18 cellular contexts compared by ENCODE assay signal in genomic region chr4:27100713-27101112, GRCh38.
DNase-seq lines count a peak whose midpoint lies in the region; TF ChIP-seq lines count a peak whose summit lies in the region.
"Had no signal": no experiment of that assay in that cellular context is flagged by ENCODE, and none has a peak within 500 bp of the region (broad histone marks: within the 10 kb centered on the region; RNA-seq: fewer than 3 reads in every experiment).

No MANE protein-coding gene starts in this region.

- intact Hi-C loops in mammary epithelial cell (cut with micrococcal nuclease) (no loop called here), CD14-positive monocyte (cut with micrococcal nuclease) (no loop called here)

- CTCF ChIA-PET in mammary epithelial cell (lab: Charles Lee; ENCODE audit: low non-redundant PET), result no interaction called here

- H3K4me2 ChIP-seq in mammary epithelial cell (ENCODE audit: insufficient read depth, low read depth, low read length), result no peak overlapping the region
- H3K4me2 ChIP-seq in smooth muscle cell, result no peak overlapping the region

- H4K20me1 ChIP-seq in mammary epithelial cell (ENCODE audit: insufficient read depth, low read length) (no peaks in the 10 kb centered on the region), smooth muscle cell (ENCODE audit: low read depth) (no peaks in the 10 kb centered on the region)

- H3K27ac ChIP-seq in mammary epithelial cell (ENCODE audit: insufficient read depth, low read depth, low read length), result no peak overlapping the region
- peak overlapping the region; percentile 31 for H3K27ac ChIP-seq in smooth muscle cell (ENCODE audit: low read depth)
- H3K27ac ChIP-seq in brain microvascular endothelial cell, result no peak overlapping the region
- H3K27ac ChIP-seq: 22Rv1, SK-N-MC had no signal

- H3K79me2 ChIP-seq in mammary epithelial cell (ENCODE audit: insufficient read depth, low read length) (no peaks in the 10 kb centered on the region), smooth muscle cell (ENCODE audit: low read depth) (no peaks in the 10 kb centered on the region)

- H3K4me1 Mint-ChIP-seq in CD14-positive monocyte, result peaks cover 3% of the 10 kb centered on the region
- H3K4me1 Mint-ChIP-seq: CD4-positive, alpha-beta memory T cell had no signal

- dilution Hi-C loops in mammary epithelial cell (cut with HindIII; ENCODE audit: low sequenced_read_pairs), result no loop called here

- H3K27me3 ChIP-seq in mammary epithelial cell (ENCODE audit: insufficient read depth, low read length) (no peaks in the 10 kb centered on the region), smooth muscle cell (ENCODE audit: low read depth) (no peaks in the 10 kb centered on the region), brain microvascular endothelial cell (replicated peaks) (no peaks in the 10 kb centered on the region)

- no peaks in the 10 kb centered on the region for H3F3A ChIP-seq in smooth muscle cell (ENCODE audit: low read depth)

- H3K27ac Mint-ChIP-seq in CD14-positive monocyte, result no peak overlapping the region
- H3K27ac Mint-ChIP-seq: CD4-positive, alpha-beta memory T cell had no signal

- peak; percentile 2 for DNase-seq in SIG-M5 treated with dmso at 0.1 percent for 504 hours (lab: John Stamatoyannopoulos, UW; ENCODE audit: unreplicated experiment)
- no peak for DNase-seq in SIG-M5 (lab: John Stamatoyannopoulos, UW)
- peak; percentile 11 for DNase-seq in mammary epithelial cell
- peak; percentile 79 for DNase-seq in islet precursor cell
- no peak for DNase-seq in smooth muscle cell (lab: John Stamatoyannopoulos, UW; ENCODE audit: unreplicated experiment)
- DNase-seq in GM13977 (ENCODE audit: low spot score), result no peak
- no peak for DNase-seq in CD14-positive monocyte (ENCODE audit: low spot score)
- no peak for DNase-seq in brain microvascular endothelial cell
- DNase-seq: BE2C; CD4-positive, alpha-beta memory T cell; DMS79 treated with DMSO at 0.1 percent for 48 hours; H7; NCI-H187 treated with DMSO at 0.1 percent for 48 hours; NCI-H2171; NCI-H446 treated with DMSO at 0.1 percent for 48 hours; OCI-M1 had no signal

- in situ Hi-C loops in mammary epithelial cell (cut with MboI; ENCODE audit: low sequenced_read_pairs in 2 of 2), result no loop called here
- in situ Hi-C loops in GM13977 (cut with MboI; ENCODE audit: low pct_unique_long_range_greater_than_20kb, low sequenced_read_pairs, unreplicated experiment), result no loop called here
- in situ Hi-C loops in brain microvascular endothelial cell (cut with HindIII; ENCODE audit: low pct_ligation_motif_present, low sequenced_read_pairs), result no loop called here

- no peak overlapping the region for H3K4me3 ChIP-seq in mammary epithelial cell (replicated peaks in 1 of 3; ENCODE audit: insufficient read depth in 1 of 3, low read depth in 2 of 3, low read length in 3 of 3)
- no peak overlapping the region for H3K4me3 ChIP-seq in smooth muscle cell
- H3K4me3 ChIP-seq in brain microvascular endothelial cell (ENCODE audit: low read depth, low read length), result no peak overlapping the region
- H3K4me3 ChIP-seq: SK-N-MC had no signal

- no peak overlapping the region for H3K9ac ChIP-seq in mammary epithelial cell (ENCODE audit: insufficient read depth, low read length)
- no peak overlapping the region for H3K9ac ChIP-seq in smooth muscle cell (ENCODE audit: low read depth)

- H3K4me3 Mint-ChIP-seq in CD14-positive monocyte, result no peak overlapping the region
- H3K4me3 Mint-ChIP-seq: CD4-positive, alpha-beta memory T cell had no signal

- no peaks in the 10 kb centered on the region for H3K9me3 ChIP-seq in mammary epithelial cell (replicated peaks; ENCODE audit: insufficient read depth, low read length)
- H3K9me3 ChIP-seq in smooth muscle cell (replicated peaks; ENCODE audit: low read depth), result no peaks in the 10 kb centered on the region
- H3K9me3 ChIP-seq: BE2C had no signal

- TF ChIP-seq CTCF in mammary epithelial cell (conservative IDR thresholded peaks at IDR 0.05 in 1 of 2, IDR thresholded peaks at IDR 0.05 in 1 of 2; ENCODE audit: extremely low read depth in 1 of 2, insufficient read depth in 1 of 2, low read depth in 1 of 2, low read length in 2 of 2), result no peak
- TF ChIP-seq CTCF in smooth muscle cell (IDR thresholded peaks at IDR 0.05; ENCODE audit: borderline replicate concordance, insufficient read depth, poor library complexity, severe bottlenecking), result no peak
- TF ChIP-seq CTCF in GM13977 (IDR thresholded peaks at IDR 0.05; ENCODE audit: extremely low read depth, insufficient read depth, missing control alignments), result no peak
- no peak for TF ChIP-seq CTCF in CD14-positive monocyte (IDR thresholded peaks at IDR 0.05)
- TF ChIP-seq CTCF in brain microvascular endothelial cell (IDR thresholded peaks at IDR 0.05; ENCODE audit: low read depth, low read length, missing control alignments), result no peak

- BruUV-seq in mammary epithelial cell (replicated peaks; lab: Mats Ljungman, UMichigan), result no TSS peak

- no peaks in the 10 kb centered on the region for H3K36me3 ChIP-seq in mammary epithelial cell (ENCODE audit: insufficient read depth, low read length)
- no peaks in the 10 kb centered on the region for H3K36me3 ChIP-seq in smooth muscle cell (ENCODE audit: low read depth)
- H3K36me3 ChIP-seq in brain microvascular endothelial cell (replicated peaks), result no peaks in the 10 kb centered on the region
- H3K36me3 ChIP-seq: BE2C had no signal

- H3K4me1 ChIP-seq in mammary epithelial cell (ENCODE audit: insufficient read depth, low read length) (no peaks in the 10 kb centered on the region), smooth muscle cell (ENCODE audit: low read depth) (peaks cover 6% of the 10 kb centered on the region)
- H3K4me1 ChIP-seq: BE2C had no signal

- no peaks in the 10 kb centered on the region for H3K36me3 Mint-ChIP-seq in CD14-positive monocyte
- H3K36me3 Mint-ChIP-seq: CD4-positive, alpha-beta memory T cell had no signal

- H3K27me3 Mint-ChIP-seq in CD14-positive monocyte (ENCODE audit: low read depth in 3 of 3), result peaks cover 9 to 17% (median 13%) of the 10 kb centered on the region in 3 donors

- H3K9me3 Mint-ChIP-seq in CD14-positive monocyte, result peaks cover 0 to 4% (median 0%) of the 10 kb centered on the region in 7 donors

- WGBS in mammary epithelial cell (ENCODE audit: low coverage, missing lambda C conversion rate), result 71% methylated on average over 10 of the region's 10 CpGs
- WGBS in smooth muscle cell (ENCODE audit: low lambda C conversion rate), result 62% methylated on average over 10 of the region's 10 CpGs

- H2AFZ ChIP-seq in mammary epithelial cell (ENCODE audit: low read depth, low read length) (no peak overlapping the region), smooth muscle cell (ENCODE audit: low read depth) (peak overlapping the region; percentile 6)

Comparison
In these comparisons a context has a peak if more than half of its experiments do, and no peak if none do; other contexts are left out.
1. DNase-seq: peak in SIG-M5 treated with dmso at 0.1 percent for 504 hours (single experiment), mammary epithelial cell (single experiment) and islet precursor cell (single experiment); none in SIG-M5 (single experiment), smooth muscle cell (single experiment), GM13977 (single experiment), CD14-positive monocyte (single experiment) and brain microvascular endothelial cell (single experiment).